8 cellular contexts compared by ENCODE assay signal in the genomic region with DNA sequence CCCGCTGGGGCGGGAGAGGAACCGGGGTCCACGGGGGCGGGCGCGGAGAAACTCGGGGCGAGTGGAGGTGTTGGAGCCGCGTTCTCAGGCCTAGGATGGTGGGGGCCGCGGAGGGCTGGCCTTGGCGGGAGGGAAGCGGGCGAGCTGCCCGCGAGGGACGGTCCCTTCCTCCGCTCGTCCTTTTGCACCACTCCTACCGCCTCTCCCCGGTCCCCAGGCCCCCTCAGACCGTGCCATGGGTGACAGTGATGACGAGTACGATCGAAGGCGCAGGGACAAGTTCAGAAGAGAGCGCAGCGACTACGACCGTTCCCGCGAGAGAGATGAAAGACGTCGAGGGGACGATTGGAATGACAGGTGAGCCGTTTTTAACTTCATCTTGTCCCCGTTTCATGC. TPM values are rescaled to one million over a fixed set of nuclear protein-coding genes. Genes with fewer than 3 reads are reported as not detected.
DNase-seq lines count a peak whose midpoint lies in the region; ATAC-seq, FAIRE-seq and TF ChIP-seq lines count a peak whose summit lies in the region.

No MANE protein-coding gene starts in this region.

- H3K9me3 ChIP-seq in pancreas: no peaks in the 10 kb centered on the region

- peaks cover 0 to 19% (median 13%) of the 10 kb centered on the region in 3 donors for H3K36me3 ChIP-seq in pancreas

- H3K27me3 ChIP-seq in foreskin keratinocyte (no peaks in the 10 kb centered on the region), pancreas (no peaks in the 10 kb centered on the region)

- H3K4me3 ChIP-seq in pancreas: peak overlapping the region; percentile 88 to 97 (median 90)

- CTCF ChIA-PET in activated CD8-positive, alpha-beta T cell treated with anti-CD3 and anti-CD28 coated beads, Interleukin-2, amount 10 ng/mL, durations not matched to agents 7 days and 5 days (lab: Charles Lee): interaction anchor here (0.6 to 2.7 kb wide), 7 partner anchors 12 to 183 kb away, joined by 3 to 15 read pairs (median 4); a partner anchor contains a TSS

- H3K27ac Mint-ChIP-seq in CD14-positive monocyte: peak overlapping the region; percentile 92 to 98 (median 95)
- peak overlapping the region; percentile 99 for H3K27ac Mint-ChIP-seq in activated CD8-positive, alpha-beta T cell treated with anti-CD3 and anti-CD28 coated beads, Interleukin-2, amount 10 ng/mL, durations not matched to agents 7 days and 5 days

- H3K9me3 Mint-ChIP-seq in CD14-positive monocyte: peaks cover 0 to 5% (median 0%) of the 10 kb centered on the region in 7 donors
- no peaks in the 10 kb centered on the region for H3K9me3 Mint-ChIP-seq in activated CD8-positive, alpha-beta T cell treated with anti-CD3 and anti-CD28 coated beads, Interleukin-2, amount 10 ng/mL, durations not matched to agents 7 days and 5 days (ENCODE audit: insufficient read depth)

- H3K4me1 ChIP-seq in foreskin keratinocyte (peaks cover 2% of the 10 kb centered on the region), pancreas (peaks cover 8 to 27% (median 20%) of the 10 kb centered on the region in 3 donors)

- POLR2A ChIA-PET in activated CD8-positive, alpha-beta T cell treated with anti-CD3 and anti-CD28 coated beads, Interleukin-2, amount 10 ng/mL, durations not matched to agents 7 days and 5 days (lab: Charles Lee): interaction anchor here (0.5 to 6.6 kb wide), 24 partner anchors 8 to 446 kb away, joined by 3 to 115 read pairs (median 3); a partner anchor contains a TSS

- H3K27me3 Mint-ChIP-seq in CD14-positive monocyte (ENCODE audit: low read depth in 3 of 3): peaks cover 0 to 8% (median 0%) of the 10 kb centered on the region in 3 donors
- H3K27me3 Mint-ChIP-seq in activated CD8-positive, alpha-beta T cell treated with anti-CD3 and anti-CD28 coated beads, Interleukin-2, amount 10 ng/mL, durations not matched to agents 7 days and 5 days (ENCODE audit: low read depth): no peaks in the 10 kb centered on the region

- peaks cover 33% of the 10 kb centered on the region for H3K4me1 Mint-ChIP-seq in CD14-positive monocyte
- H3K4me1 Mint-ChIP-seq in activated CD8-positive, alpha-beta T cell treated with anti-CD3 and anti-CD28 coated beads, Interleukin-2, amount 10 ng/mL, durations not matched to agents 7 days and 5 days (ENCODE audit: low read depth): peaks cover 59% of the 10 kb centered on the region

- DNase-seq in CD14-positive monocyte (ENCODE audit: low spot score): no peak
- peak; percentile 54 for DNase-seq in activated CD8-positive, alpha-beta T cell treated with anti-CD3 and anti-CD28 coated beads, Interleukin-2, amount 10 ng/mL, durations not matched to agents 7 days and 5 days
- DNase-seq in foreskin keratinocyte: peak in 1 of 2 donors; percentile 17
- no peak for DNase-seq in pancreas
- no peak for DNase-seq in NCI-H2107 treated with DMSO at 0.1 percent for 48 hours (lab: John Stamatoyannopoulos, UW; ENCODE audit: unreplicated experiment)
- DNase-seq in NCI-H187 (lab: John Stamatoyannopoulos, UW): no peak

- intact Hi-C loops in CD14-positive monocyte (cut with micrococcal nuclease): loop anchor here in 1 of 2 donors (1.0 kb wide), 1 partner anchor 12 kb away; no protein-coding TSS in a partner anchor
- intact Hi-C loops in pancreas (cut with DNase I): no loop called here

- ATAC-seq in GM19395 (IDR thresholded peaks at IDR 0.05; ENCODE audit: unreplicated experiment) (peak; percentile 33), HG03460 (IDR thresholded peaks at IDR 0.05; ENCODE audit: unreplicated experiment) (peak; percentile 26), foreskin keratinocyte (peak; percentile 37), pancreas (peak; percentile 46 to 55 (median 54))
- ATAC-seq in activated CD8-positive, alpha-beta T cell treated with anti-CD3 and anti-CD28 coated beads, Interleukin-2, amount 10 ng/mL, durations not matched to agents 7 days and 5 days: peak; percentile 38

- H3K4me3 Mint-ChIP-seq in CD14-positive monocyte: peak overlapping the region; percentile 97
- peak overlapping the region; percentile 99 for H3K4me3 Mint-ChIP-seq in activated CD8-positive, alpha-beta T cell treated with anti-CD3 and anti-CD28 coated beads, Interleukin-2, amount 10 ng/mL, durations not matched to agents 7 days and 5 days

- no peak for TF ChIP-seq CTCF in CD14-positive monocyte (IDR thresholded peaks at IDR 0.05)
- no peak for TF ChIP-seq CTCF in foreskin keratinocyte (conservative IDR thresholded peaks at IDR 0.05)
- TF ChIP-seq CTCF in pancreas (IDR thresholded peaks at IDR 0.05): no peak

- peaks cover 49 to 56% of the 10 kb centered on the region in 2 donors for H3K36me3 Mint-ChIP-seq in CD14-positive monocyte
- H3K36me3 Mint-ChIP-seq in activated CD8-positive, alpha-beta T cell treated with anti-CD3 and anti-CD28 coated beads, Interleukin-2, amount 10 ng/mL, durations not matched to agents 7 days and 5 days (ENCODE audit: low read depth): peaks cover 75% of the 10 kb centered on the region

- FAIRE-seq in pancreas (lab: Jason Lieb, UNC): no peak

- WGBS in pancreas, 2 donors: 0 to 1% methylated on average over 33 to 39 of the region's 39 CpGs

- H3K27ac ChIP-seq in foreskin keratinocyte: peak overlapping the region; percentile 71
- peak overlapping the region; percentile 84 to 94 (median 87) for H3K27ac ChIP-seq in pancreas

RNA-seq across cellular contexts. Expression of a gene that starts 0.5 kb away (rescaled TPM):
- polyA plus RNA-seq in CD14-positive monocyte (10 to 100 TPM; 26.9 to 29.6 TPM), foreskin keratinocyte (97.9 and 113 TPM in 2 replicates), pancreas (100 to 1,000 TPM; 139 to 179 TPM)
- 100 to 1,000 TPM; 273 to 292 TPM for total RNA-seq in activated CD8-positive, alpha-beta T cell treated with anti-CD3 and anti-CD28 coated beads, Interleukin-2, amount 10 ng/mL, durations not matched to agents 7 days and 5 days
- total RNA-seq in foreskin keratinocyte (96.0 and 120 TPM in 2 replicates), pancreas (10 to 100 TPM; 39.2 to 83.5 (median 50.0) TPM)

RNA-seq across cellular contexts. Expression of a gene that starts 8.2 kb away (rescaled TPM):
- polyA plus RNA-seq in CD14-positive monocyte: 1 to 10 TPM; 1.9 to 5.9 TPM
- total RNA-seq in activated CD8-positive, alpha-beta T cell treated with anti-CD3 and anti-CD28 coated beads, Interleukin-2, amount 10 ng/mL, durations not matched to agents 7 days and 5 days: 10 to 100 TPM; 25.5 to 28.6 TPM
- 161 and 162 TPM in 2 replicates for total RNA-seq in foreskin keratinocyte
- polyA plus RNA-seq in foreskin keratinocyte: 190 and 192 TPM in 2 replicates
- total RNA-seq in pancreas: 10 to 100 TPM; 24.1 to 36.6 (median 33.1) TPM
- polyA plus RNA-seq in pancreas: 10 to 100 TPM; 41.7 to 57.6 TPM

RNA-seq across cellular contexts. Expression of a gene that starts 14.2 kb away (rescaled TPM):
- polyA plus RNA-seq in CD14-positive monocyte: under 1 TPM; 0.57 to 0.76 TPM
- total RNA-seq in activated CD8-positive, alpha-beta T cell treated with anti-CD3 and anti-CD28 coated beads, Interleukin-2, amount 10 ng/mL, durations not matched to agents 7 days and 5 days: 1 to 10 TPM; 2.0 to 3.7 TPM
- total RNA-seq in foreskin keratinocyte: 1.9 and 2.0 TPM in 2 replicates
- polyA plus RNA-seq in foreskin keratinocyte: 2.0 and 2.1 TPM in 2 replicates
- total RNA-seq in pancreas: 1 to 10 TPM in 5 of 6 donors, under 1 TPM in 1; 0.83 to 3.2 (median 2.1) TPM
- 1 to 10 TPM; 5.2 to 6.3 TPM for polyA plus RNA-seq in pancreas

RNA-seq across cellular contexts. Expression of a gene that starts 20.3 kb away (rescaled TPM):
- not detected for polyA plus RNA-seq in CD14-positive monocyte
- not detected for total RNA-seq in activated CD8-positive, alpha-beta T cell treated with anti-CD3 and anti-CD28 coated beads, Interleukin-2, amount 10 ng/mL, durations not matched to agents 7 days and 5 days
- total RNA-seq in foreskin keratinocyte: 0.10 and 0.11 TPM in 2 replicates
- 0.13 and 0.19 TPM in 2 replicates for polyA plus RNA-seq in foreskin keratinocyte
- 10 to 100 TPM in 1 of 6 donors, 1 to 10 TPM in 5; 1.2 to 10.9 (median 3.3) TPM for total RNA-seq in pancreas
- 1 to 10 TPM; 2.2 to 4.1 TPM for polyA plus RNA-seq in pancreas

RNA-seq across cellular contexts. Expression of a gene that starts 22.8 kb away (rescaled TPM):
- polyA plus RNA-seq in CD14-positive monocyte (10 to 100 TPM; 18.8 to 19.3 TPM), foreskin keratinocyte (17.1 and 17.4 TPM in 2 replicates), pancreas (10 to 100 TPM; 34.4 to 34.6 TPM)
- total RNA-seq in activated CD8-positive, alpha-beta T cell treated with anti-CD3 and anti-CD28 coated beads, Interleukin-2, amount 10 ng/mL, durations not matched to agents 7 days and 5 days: 10 to 100 TPM; 28.3 to 29.5 TPM
- total RNA-seq in foreskin keratinocyte (18.2 and 18.3 TPM in 2 replicates), pancreas (10 to 100 TPM; 11.9 to 20.8 (median 13.9) TPM)
